1 cellular context compared by ENCODE assay signal in genomic region chr7:20219446-20220292, GRCh38.
TF ChIP-seq lines count a peak whose summit lies in the region.

No MANE protein-coding gene starts in this region.

TF ChIP-seq in IMR-90, 13 proteins besides CTCF, POLR2A, EP300 and RAD21:
- peak; percentile 86 for TF ChIP-seq FOS (IDR thresholded peaks at IDR 0.05; ENCODE audit: low read depth, low read length)
- TF ChIP-seq USF2 (IDR thresholded peaks at IDR 0.05; ENCODE audit: low read depth, low read length), result no peak
- TF ChIP-seq RFX5 (IDR thresholded peaks at IDR 0.05; ENCODE audit: low read depth, low read length), result no peak
- TF ChIP-seq ELK1 (IDR thresholded peaks at IDR 0.05; ENCODE audit: borderline replicate concordance, low read depth, low read length), result no peak
- TF ChIP-seq MXI1 (IDR thresholded peaks at IDR 0.05; ENCODE audit: borderline replicate concordance, low read depth, low read length), result peak; percentile 53; the same call in 1 of the 2 replicates
- TF ChIP-seq CHD1 (IDR thresholded peaks at IDR 0.05; ENCODE audit: low read depth, low read length), result peak; percentile 74; the same call in 1 of the 2 replicates
- TF ChIP-seq NFE2L2 (IDR thresholded peaks at IDR 0.05; ENCODE audit: low read depth, low read length), result no peak
- TF ChIP-seq MAZ (IDR thresholded peaks at IDR 0.05; ENCODE audit: borderline replicate concordance, low read depth, low read length), result 0 out of 2 replicates have a peak, but pooled peaks have one; percentile 42
- TF ChIP-seq BHLHE40 (IDR thresholded peaks at IDR 0.05; ENCODE audit: low read depth, low read length), result peak; percentile 71
- TF ChIP-seq SMC3 (IDR thresholded peaks at IDR 0.05; ENCODE audit: low read depth, low read length), result no peak
- TF ChIP-seq CEBPB (IDR thresholded peaks at IDR 0.05; ENCODE audit: low read depth, low read length), result peak; percentile 98
- peak; percentile 67 for TF ChIP-seq RCOR1 (IDR thresholded peaks at IDR 0.05; ENCODE audit: insufficient replicate concordance, low read length)
- peak; percentile 71 for TF ChIP-seq MAFK (IDR thresholded peaks at IDR 0.05; ENCODE audit: low read depth, low read length)
